In genomic region chr16:30947533-30948086, GRCh38 we compare ENCODE assay signal across 10 cellular contexts. TPM values are rescaled to one million over a fixed set of nuclear protein-coding genes. Genes with fewer than 3 reads are reported as not detected.
DNase-seq lines count a peak whose midpoint lies in the region; ATAC-seq and TF ChIP-seq lines count a peak whose summit lies in the region.
"Had no signal": no experiment of that assay in that cellular context is flagged by ENCODE, and none has a peak within 500 bp of the region (broad histone marks: within the 10 kb centered on the region; RNA-seq: fewer than 3 reads in every experiment).

No MANE protein-coding gene starts in this region.

- peaks cover 17 to 55% (median 29%) of the 10 kb centered on the region in 11 experiments; a peak in 20 of 22 replicates for H4K20me1 ChIP-seq in BLaER1 treated with 17β-estradiol and CSF1 and Interleukin-3, amounts not matched to agents 10 nM and 100 nM

- H3K4me1 ChIP-seq in BLaER1 treated with 17β-estradiol and CSF1 and Interleukin-3, amounts not matched to agents 10 nM and 100 nM, result peaks cover 28 to 39% (median 32%) of the 10 kb centered on the region in 10 experiments

- no peak overlapping the region for H3K4me3 ChIP-seq in BLaER1 treated with 17β-estradiol and CSF1 and Interleukin-3, amounts not matched to agents 10 nM and 100 nM
- H3K4me3 ChIP-seq in iPS-11a (ENCODE audit: low read depth, low read length), result peak overlapping the region; percentile 36

- H3K9me3 Mint-ChIP-seq in progenitor cell of endocrine pancreas (ENCODE audit: low read depth), result no peaks in the 10 kb centered on the region
- no peaks in the 10 kb centered on the region for H3K9me3 Mint-ChIP-seq in activated naive CD4-positive, alpha-beta T cell treated with anti-CD3 and anti-CD28 coated beads, Interleukin-2, amount 50 U/mL, for 72 hours
- H3K9me3 Mint-ChIP-seq: natural killer cell had no signal

- H3K36me3 Mint-ChIP-seq in progenitor cell of endocrine pancreas (ENCODE audit: insufficient read depth), result peaks cover 17% of the 10 kb centered on the region
- H3K36me3 Mint-ChIP-seq in activated naive CD4-positive, alpha-beta T cell treated with anti-CD3 and anti-CD28 coated beads, Interleukin-2, amount 50 U/mL, for 72 hours, result peaks cover 6 to 26% of the 10 kb centered on the region in 2 donors
- H3K36me3 Mint-ChIP-seq: natural killer cell had no signal

- peaks cover 15% of the 10 kb centered on the region for H3K4me1 Mint-ChIP-seq in progenitor cell of endocrine pancreas (ENCODE audit: low read depth)

- no peaks in the 10 kb centered on the region for H3K27me3 Mint-ChIP-seq in progenitor cell of endocrine pancreas

- TF ChIP-seq CTCF in progenitor cell of endocrine pancreas (IDR thresholded peaks at IDR 0.05; ENCODE audit: unreplicated experiment), result no peak

- intact Hi-C loops in sciatic nerve (cut with DNase I), result no loop called here

- peak overlapping the region; percentile 93 for H3K27ac Mint-ChIP-seq in progenitor cell of endocrine pancreas
- H3K27ac Mint-ChIP-seq in activated naive CD4-positive, alpha-beta T cell treated with anti-CD3 and anti-CD28 coated beads, Interleukin-2, amount 50 U/mL, for 72 hours, result no peak overlapping the region

- peaks cover 43 to 67% (median 53%) of the 10 kb centered on the region in 11 experiments for H3K36me3 ChIP-seq in BLaER1 treated with 17β-estradiol and CSF1 and Interleukin-3, amounts not matched to agents 10 nM and 100 nM

- no peaks in the 10 kb centered on the region for H3K9me3 ChIP-seq in BLaER1 treated with 17β-estradiol and CSF1 and Interleukin-3, amounts not matched to agents 10 nM and 100 nM (replicated peaks in 1 of 11)

- peak overlapping the region in 1 of 11 experiments; percentile 96; a peak in 1 of 22 replicates for H3K9ac ChIP-seq in BLaER1 treated with 17β-estradiol and CSF1 and Interleukin-3, amounts not matched to agents 10 nM and 100 nM

- H3K4me2 ChIP-seq in BLaER1 treated with 17β-estradiol and CSF1 and Interleukin-3, amounts not matched to agents 10 nM and 100 nM, result peak overlapping the region in 8 of 11 experiments; percentile 78 to 99 (median 96); a peak in 12 of 22 replicates

- peak overlapping the region in 6 of 11 experiments; percentile 15 to 98 (median 95); a peak in 5 of 22 replicates for H3K27ac ChIP-seq in BLaER1 treated with 17β-estradiol and CSF1 and Interleukin-3, amounts not matched to agents 10 nM and 100 nM
- H3K27ac ChIP-seq in angular gyrus (ENCODE audit: low read depth, low read length), result peak overlapping the region; percentile 94

- H3K4me3 Mint-ChIP-seq in progenitor cell of endocrine pancreas (ENCODE audit: low read depth), result peak overlapping the region; percentile 55
- H3K4me3 Mint-ChIP-seq: natural killer cell had no signal

- ATAC-seq in GM21717 (IDR thresholded peaks at IDR 0.05; ENCODE audit: unreplicated experiment) (no peak), sciatic nerve (no peak)
- ATAC-seq in activated naive CD4-positive, alpha-beta T cell treated with anti-CD3 and anti-CD28 coated beads, Interleukin-2, amount 50 U/mL, for 72 hours, result no peak

- DNase-seq in progenitor cell of endocrine pancreas (ENCODE audit: low spot score, unreplicated experiment) (no peak), NK-92 (lab: John Stamatoyannopoulos, UW; ENCODE audit: unreplicated experiment) (no peak), sciatic nerve (ENCODE audit: low spot score) (no peak)
- DNase-seq in activated naive CD4-positive, alpha-beta T cell treated with anti-CD3 and anti-CD28 coated beads, Interleukin-2, amount 50 U/mL, for 72 hours (ENCODE audit: low spot score in 2 of 2), result no peak
- DNase-seq: activated naive CD4-positive, alpha-beta T cell; natural killer cell had no signal

- no peaks in the 10 kb centered on the region for H3K27me3 ChIP-seq in BLaER1 treated with 17β-estradiol and CSF1 and Interleukin-3, amounts not matched to agents 10 nM and 100 nM

RNA-seq across cellular contexts. Expression of gene ORAI3, which starts 1.3 kb away (rescaled TPM):
- 19.1 and 19.5 TPM in 2 replicates for total RNA-seq in progenitor cell of endocrine pancreas
- 21.8 TPM for total RNA-seq in sciatic nerve
- total RNA-seq in activated naive CD4-positive, alpha-beta T cell treated with anti-CD3 and anti-CD28 coated beads, Interleukin-2, amount 50 U/mL, for 72 hours, result 10 to 100 TPM in 1 of 2 donors, 1 to 10 TPM in 1; 7.3 to 17.1 TPM

RNA-seq across cellular contexts. Expression of gene SETD1A, which starts 9.9 kb away (rescaled TPM):
- 25.4 and 27.7 TPM in 2 replicates for total RNA-seq in progenitor cell of endocrine pancreas
- 17.8 TPM for total RNA-seq in sciatic nerve
- 10 to 100 TPM; 24.5 to 34.1 TPM for total RNA-seq in activated naive CD4-positive, alpha-beta T cell treated with anti-CD3 and anti-CD28 coated beads, Interleukin-2, amount 50 U/mL, for 72 hours

RNA-seq across cellular contexts. Expression of gene FBXL19, which starts 24.2 kb away (rescaled TPM):
- total RNA-seq in progenitor cell of endocrine pancreas (65.6 and 66.8 TPM in 2 replicates), sciatic nerve (13.1 TPM)
- total RNA-seq in activated naive CD4-positive, alpha-beta T cell treated with anti-CD3 and anti-CD28 coated beads, Interleukin-2, amount 50 U/mL, for 72 hours, result 10 to 100 TPM; 24.4 to 36.4 TPM

RNA-seq across cellular contexts. Expression of gene HSD3B7, which starts 37.4 kb away (rescaled TPM):
- 4.6 and 5.5 TPM in 2 replicates for total RNA-seq in progenitor cell of endocrine pancreas
- 16.3 TPM for total RNA-seq in sciatic nerve
- 1 to 10 TPM; 4.1 to 9.2 TPM for total RNA-seq in activated naive CD4-positive, alpha-beta T cell treated with anti-CD3 and anti-CD28 coated beads, Interleukin-2, amount 50 U/mL, for 72 hours

RNA-seq across cellular contexts. Expression of gene CTF1, which starts 51.2 kb away (rescaled TPM):
- total RNA-seq in progenitor cell of endocrine pancreas (4.5 and 5.1 TPM in 2 replicates), sciatic nerve (13.3 TPM)
- total RNA-seq in activated naive CD4-positive, alpha-beta T cell treated with anti-CD3 and anti-CD28 coated beads, Interleukin-2, amount 50 U/mL, for 72 hours, result under 1 TPM; 0.29 to 0.96 TPM
